ENCODE assay signal across 1 cellular context in genomic region chr3:10554236-10554611, GRCh38.
TF ChIP-seq lines count a peak whose summit lies in the region.

No MANE protein-coding gene starts in this region.

TF ChIP-seq in HepG2, 621 proteins besides CTCF, POLR2A, EP300 and RAD21:
- no peak for TF ChIP-seq HOXA9 (CRISPR knock-in tag; IDR thresholded peaks at IDR 0.05; ENCODE audit: borderline replicate concordance)
- no peak for TF ChIP-seq ZNF710 (CRISPR knock-in tag; IDR thresholded peaks at IDR 0.05; ENCODE audit: borderline replicate concordance)
- no peak for TF ChIP-seq RFXAP (CRISPR knock-in tag; IDR thresholded peaks at IDR 0.05; ENCODE audit: borderline replicate concordance)
- no peak for TF ChIP-seq MXD1 (CRISPR knock-in tag; IDR thresholded peaks at IDR 0.05)
- no peak for TF ChIP-seq ZNF609 (CRISPR knock-in tag; IDR thresholded peaks at IDR 0.05; ENCODE audit: borderline replicate concordance)
